13 cellular contexts compared by ENCODE assay signal in the genomic region with DNA sequence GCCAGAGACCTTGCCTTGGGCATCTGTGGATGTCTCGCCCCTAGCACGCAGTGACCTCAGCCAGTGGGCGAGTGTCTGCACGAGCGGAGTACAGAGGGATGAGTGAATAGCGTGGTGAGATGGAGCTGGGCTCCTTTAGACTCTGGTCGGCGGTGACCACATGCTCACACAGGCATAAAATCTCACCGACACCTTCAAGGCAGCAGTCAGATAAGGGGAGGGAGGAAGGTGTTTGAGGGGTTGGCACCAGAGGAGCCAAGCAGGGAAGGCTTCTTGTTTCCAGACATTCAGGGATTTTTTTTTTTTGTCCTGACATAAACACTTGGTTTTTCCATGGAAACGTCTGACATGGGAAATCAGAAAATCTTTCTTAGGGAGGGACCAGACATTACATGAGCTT. TPM values are rescaled to one million over a fixed set of nuclear protein-coding genes. Genes with fewer than 3 reads are reported as not detected.
DNase-seq lines count a peak whose midpoint lies in the region; ATAC-seq and TF ChIP-seq lines count a peak whose summit lies in the region.
"Had no signal": no experiment of that assay in that cellular context is flagged by ENCODE, and none has a peak within 500 bp of the region (broad histone marks: within the 10 kb centered on the region; RNA-seq: fewer than 3 reads in every experiment).

No MANE protein-coding gene starts in this region.

- H3K36me3 ChIP-seq in left lung (no peaks in the 10 kb centered on the region), Peyer's patch (no peaks in the 10 kb centered on the region)

- ATAC-seq in left lung, result peak; percentile 22
- ATAC-seq in stimulated activated naive B cell treated with anti-CD40 and anti-IgM and Interleukin-4, amounts not matched to agents 10 μg/mL and 1 μg/mL and 100 μg/mL, for 72 hours (replicated peaks), result no peak
- no peak for ATAC-seq in GM21360 (IDR thresholded peaks at IDR 0.05; ENCODE audit: unreplicated experiment)

- intact Hi-C loops in left lung (cut with DNase I), result no loop called here

- H3K27ac Mint-ChIP-seq in chondrocyte (ENCODE audit: unreplicated experiment), result peak overlapping the region; percentile 98
- H3K27ac Mint-ChIP-seq in stimulated activated naive B cell treated with anti-CD40 and anti-IgM and Interleukin-4, amounts not matched to agents 10 μg/mL and 1 μg/mL and 100 μg/mL, for 72 hours, result peak overlapping the region; percentile 10
- H3K27ac Mint-ChIP-seq: activated CD4-positive, alpha-beta memory T cell treated with anti-CD3 and anti-CD28 coated beads for 36 hours; activated naive CD8-positive, alpha-beta T cell; T-helper 2 cell treated with Interferon-gamma antibody and Interleukin-4, amounts not matched to agents 5 μg/mL and 100 μg/mL, for 36 hours had no signal

- peak; percentile 61 for DNase-seq in M059J (ENCODE audit: low read depth)
- DNase-seq in chondrocyte (ENCODE audit: low spot score), result no peak
- DNase-seq in left lung, result peak in 1 of 2 donors; percentile 28
- DNase-seq in stimulated activated naive B cell treated with anti-CD40 and anti-IgM and Interleukin-4, amounts not matched to agents 10 μg/mL and 1 μg/mL and 100 μg/mL, for 72 hours, result no peak
- DNase-seq in NCI-H1694 (lab: John Stamatoyannopoulos, UW), result no peak
- DNase-seq in Peyer's patch, result no peak
- no peak for DNase-seq in A172 (ENCODE audit: low spot score)
- DNase-seq: activated CD4-positive, alpha-beta memory T cell treated with anti-CD3 and anti-CD28 coated beads for 36 hours; immature natural killer cell had no signal

- H3K9me3 ChIP-seq in left lung (peaks cover 0 to under 1% of the 10 kb centered on the region in 2 donors), Peyer's patch (no peaks in the 10 kb centered on the region)

- H3K4me3 ChIP-seq in left lung (no peak overlapping the region), Peyer's patch (no peak overlapping the region)

- H3K4me1 Mint-ChIP-seq in chondrocyte (ENCODE audit: low read depth), result peaks cover 45% of the 10 kb centered on the region
- peaks cover 24 to 41% of the 10 kb centered on the region in 2 donors for H3K4me1 Mint-ChIP-seq in stimulated activated naive B cell treated with anti-CD40 and anti-IgM and Interleukin-4, amounts not matched to agents 10 μg/mL and 1 μg/mL and 100 μg/mL, for 72 hours

- H3K27ac ChIP-seq in left lung (peak overlapping the region; percentile 26 to 42), Peyer's patch (no peak overlapping the region)

- peaks cover 0 to 17% of the 10 kb centered on the region in 2 donors for H3K27me3 ChIP-seq in left lung
- no peaks in the 10 kb centered on the region for H3K27me3 ChIP-seq in Peyer's patch

- peaks cover 6% of the 10 kb centered on the region in 2 donors for H3K4me1 ChIP-seq in left lung
- peaks cover 0 to 18% (median 0%) of the 10 kb centered on the region in 4 donors for H3K4me1 ChIP-seq in Peyer's patch

- TF ChIP-seq CTCF in chondrocyte (IDR thresholded peaks at IDR 0.05), result no peak
- TF ChIP-seq CTCF in left lung (IDR thresholded peaks at IDR 0.05), result no peak
- no peak for TF ChIP-seq CTCF in Peyer's patch (IDR thresholded peaks at IDR 0.05)

- H3K9me3 Mint-ChIP-seq in chondrocyte (ENCODE audit: low read depth), result peaks cover 2% of the 10 kb centered on the region
- H3K9me3 Mint-ChIP-seq in stimulated activated naive B cell treated with anti-CD40 and anti-IgM and Interleukin-4, amounts not matched to agents 10 μg/mL and 1 μg/mL and 100 μg/mL, for 72 hours, result no peaks in the 10 kb centered on the region
- H3K9me3 Mint-ChIP-seq: immature natural killer cell; T-helper 2 cell treated with Interferon-gamma antibody and Interleukin-4, amounts not matched to agents 5 μg/mL and 100 μg/mL, for 36 hours had no signal

- no peak for TF ChIP-seq POLR2A in Peyer's patch (IDR thresholded peaks at IDR 0.05)

- H3K27me3 Mint-ChIP-seq in chondrocyte (ENCODE audit: low read depth), result no peaks in the 10 kb centered on the region
- H3K27me3 Mint-ChIP-seq in stimulated activated naive B cell treated with anti-CD40 and anti-IgM and Interleukin-4, amounts not matched to agents 10 μg/mL and 1 μg/mL and 100 μg/mL, for 72 hours, result peaks cover 14 to 26% of the 10 kb centered on the region in 2 donors

- peaks cover under 1% of the 10 kb centered on the region for H3K36me3 Mint-ChIP-seq in chondrocyte (ENCODE audit: low read depth)
- no peaks in the 10 kb centered on the region for H3K36me3 Mint-ChIP-seq in stimulated activated naive B cell treated with anti-CD40 and anti-IgM and Interleukin-4, amounts not matched to agents 10 μg/mL and 1 μg/mL and 100 μg/mL, for 72 hours
- H3K36me3 Mint-ChIP-seq: activated CD4-positive, alpha-beta memory T cell treated with anti-CD3 and anti-CD28 coated beads for 36 hours; activated naive CD8-positive, alpha-beta T cell; CD14-positive monocyte; immature natural killer cell had no signal

- no peak overlapping the region for H3K4me3 Mint-ChIP-seq in chondrocyte (ENCODE audit: unreplicated experiment)
- no peak overlapping the region for H3K4me3 Mint-ChIP-seq in stimulated activated naive B cell treated with anti-CD40 and anti-IgM and Interleukin-4, amounts not matched to agents 10 μg/mL and 1 μg/mL and 100 μg/mL, for 72 hours
- H3K4me3 Mint-ChIP-seq: activated CD4-positive, alpha-beta memory T cell treated with anti-CD3 and anti-CD28 coated beads for 36 hours; activated naive CD8-positive, alpha-beta T cell; T-helper 2 cell treated with Interferon-gamma antibody and Interleukin-4, amounts not matched to agents 5 μg/mL and 100 μg/mL, for 36 hours had no signal

RNA-seq across cellular contexts. Expression of gene GRIK4, which starts 35.8 kb away (rescaled TPM):
- 0.07 TPM in 1 of 2 replicates, not detected in the other for total RNA-seq in M059J (2014; rRNA removed; shearing (Covaris generic))
- 0.37 to 0.51 TPM (median 0.49 TPM) in 3 replicates for total RNA-seq in chondrocyte
- total RNA-seq in left lung, result 1 to 10 TPM in 1 of 2 donors, under 1 TPM in 1; 0.76 to 3.5 TPM
- total RNA-seq in Peyer's patch, result 1 to 10 TPM in 1 of 4 donors, under 1 TPM in 1, not detected in 2; 0.40 to 2.5 TPM
- total RNA-seq in A172 (2014; rRNA removed; shearing (Covaris generic)), result not detected in 2 replicates
- total RNA-seq: activated CD4-positive, alpha-beta memory T cell treated with anti-CD3 and anti-CD28 coated beads for 36 hours had no signal

Comparison
In these comparisons a context has a peak if more than half of its experiments do, and no peak if none do; other contexts are left out.
1. H3K27ac ChIP-seq: peak in left lung (2 of 2); none in Peyer's patch (0 of 4).